In the genomic region with DNA sequence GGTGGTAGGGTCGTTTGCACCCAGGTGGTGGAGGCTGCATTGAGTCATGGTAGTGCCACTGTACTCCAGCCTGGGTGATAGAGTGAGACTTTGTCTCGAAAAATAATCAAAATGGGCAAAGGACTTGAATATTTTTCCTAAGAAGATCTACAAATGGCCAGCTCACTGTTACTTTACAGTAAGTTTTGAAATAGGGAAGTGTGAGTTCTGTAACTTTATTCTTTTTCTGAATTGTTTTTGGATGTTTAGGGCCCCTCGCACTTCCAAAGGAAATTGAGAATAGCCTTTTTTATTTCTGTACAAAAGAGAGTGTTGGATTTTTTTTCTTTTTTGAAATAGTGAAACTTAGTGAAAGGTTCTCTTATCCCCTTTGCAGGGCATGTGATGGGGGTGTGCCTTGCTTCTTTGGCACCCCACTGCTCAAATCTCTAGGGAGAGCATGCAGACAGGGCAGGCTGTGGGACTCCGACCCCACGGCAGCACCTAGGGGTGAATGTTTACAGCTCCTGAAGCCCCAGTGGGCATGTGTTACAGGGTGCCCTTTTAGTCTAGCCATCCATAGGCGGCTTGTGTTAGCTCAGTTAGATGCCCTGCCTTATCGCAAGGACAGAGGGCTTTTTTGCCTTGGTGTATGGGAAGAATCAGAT, we compare ENCODE assay signal across 17 cellular contexts. TPM values are rescaled to one million over a fixed set of nuclear protein-coding genes. Genes with fewer than 3 reads are reported as not detected.
DNase-seq lines count a peak whose midpoint lies in the region; ATAC-seq and TF ChIP-seq lines count a peak whose summit lies in the region.
"Had no signal": no experiment of that assay in that cellular context is flagged by ENCODE, and none has a peak within 500 bp of the region (broad histone marks: within the 10 kb centered on the region; RNA-seq: fewer than 3 reads in every experiment).

No MANE protein-coding gene starts in this region.

- CTCF ChIA-PET in HCT116 (lab: Charles Lee): no interaction called here

- H2AFZ ChIP-seq in HCT116 (ENCODE audit: low read depth, low read length, poor library complexity, severe bottlenecking): no peak overlapping the region

- BruUV-seq in HCT116 (replicated peaks; lab: Mats Ljungman, UMichigan): no TSS peak

- TF ChIP-seq POLR2A in HCT116 (IDR thresholded peaks at IDR 0.05; ENCODE audit: borderline replicate concordance, extremely low read depth, insufficient read depth, insufficient read length) (no peak), sigmoid colon (IDR thresholded peaks at IDR 0.05) (no peak)

- H3K9ac ChIP-seq in HCT116 (ENCODE audit: low read length): no peak overlapping the region

- WGBS in sigmoid colon, 2 donors: 78 to 90% methylated on average over 7 of the region's 7 CpGs

- H3K36me3 Mint-ChIP-seq in activated T-cell treated with anti-CD3 and anti-CD28 coated beads, Interleukin-2, amount 50 U/mL, for 72 hours (ENCODE audit: insufficient read depth in 2 of 2): peaks cover 4 to 16% of the 10 kb centered on the region in 2 donors
- peaks cover 45% of the 10 kb centered on the region for H3K36me3 Mint-ChIP-seq in effector memory CD8-positive, alpha-beta T cell (ENCODE audit: insufficient read depth)
- H3K36me3 Mint-ChIP-seq: activated naive CD8-positive, alpha-beta T cell had no signal

- H3K9me3 ChIP-seq in HCT116 (ENCODE audit: control insufficient read depth in 1 of 2, insufficient read depth in 1 of 2, low read depth in 1 of 2, low read length in 2 of 2) (no peaks in the 10 kb centered on the region), sigmoid colon (no peaks in the 10 kb centered on the region)
- H3K9me3 ChIP-seq: pancreas, vagina had no signal

- H3K79me2 ChIP-seq in HCT116 (ENCODE audit: insufficient read depth, low read length): peaks cover 100% of the 10 kb centered on the region

- no peak for TF ChIP-seq EP300 in sigmoid colon (IDR thresholded peaks at IDR 0.05)

- no peak overlapping the region for H3K27ac ChIP-seq in HCT116 (ENCODE audit: low read depth, low read length)
- peak overlapping the region; percentile 46 to 81 (median 68) for H3K27ac ChIP-seq in sigmoid colon
- H3K27ac ChIP-seq: pancreas, RWPE1, vagina had no signal

- H3K36me3 ChIP-seq in HCT116 (ENCODE audit: control insufficient read depth in 1 of 2, insufficient read depth in 2 of 2, low read length in 2 of 2) (no peaks in the 10 kb centered on the region), sigmoid colon (no peaks in the 10 kb centered on the region)
- H3K36me3 ChIP-seq: pancreas, vagina had no signal

- H3K4me3 ChIP-seq in HCT116 (replicated peaks in 1 of 2; ENCODE audit: low read depth in 1 of 2, low read length in 2 of 2) (no peak overlapping the region), sigmoid colon (no peak overlapping the region)
- H3K4me3 ChIP-seq: pancreas, smooth muscle cell, vagina had no signal

- TF ChIP-seq CTCF in HCT116 (IDR thresholded peaks at IDR 0.05 in 2 of 3, conservative IDR thresholded peaks at IDR 0.05 in 1 of 3; ENCODE audit: borderline replicate concordance in 1 of 3, insufficient read depth in 1 of 3, low read depth in 2 of 3, low read length in 2 of 3): no peak
- TF ChIP-seq CTCF in sigmoid colon (IDR thresholded peaks at IDR 0.05): no peak
- no peak for TF ChIP-seq CTCF in GM20000 (IDR thresholded peaks at IDR 0.05; ENCODE audit: extremely low read depth, missing control alignments)

- TF ChIP-seq RAD21 in HCT116 (IDR thresholded peaks at IDR 0.05; ENCODE audit: low read depth): no peak

- H3K4me2 ChIP-seq in HCT116 (ENCODE audit: low read length): 0 out of 2 replicates have a peak overlapping the region, but pooled peaks have one; percentile 66
- H3K4me2 ChIP-seq: smooth muscle cell had no signal

- no peaks in the 10 kb centered on the region for H3K27me3 ChIP-seq in HCT116 (ENCODE audit: insufficient read depth, low read length)
- no peaks in the 10 kb centered on the region for H3K27me3 ChIP-seq in sigmoid colon
- H3K27me3 ChIP-seq: pancreas, vagina had no signal

- H4K20me1 ChIP-seq in HCT116 (ENCODE audit: insufficient read depth): peaks cover 62% of the 10 kb centered on the region

- POLR2A ChIA-PET in HCT116 (lab: Charles Lee): no interaction called here

- H3K4me1 Mint-ChIP-seq in activated T-cell treated with anti-CD3 and anti-CD28 coated beads, Interleukin-2, amount 50 U/mL, for 72 hours (ENCODE audit: low read depth): peaks cover 83% of the 10 kb centered on the region
- H3K4me1 Mint-ChIP-seq in effector memory CD8-positive, alpha-beta T cell (ENCODE audit: low read depth in 2 of 2): peaks cover 56 to 80% of the 10 kb centered on the region in 2 donors

- no peaks in the 10 kb centered on the region for H3K9me3 Mint-ChIP-seq in activated T-cell treated with anti-CD3 and anti-CD28 coated beads, Interleukin-2, amount 50 U/mL, for 72 hours
- no peaks in the 10 kb centered on the region for H3K9me3 Mint-ChIP-seq in effector memory CD8-positive, alpha-beta T cell

- H3K4me3 Mint-ChIP-seq in activated T-cell treated with anti-CD3 and anti-CD28 coated beads, Interleukin-2, amount 50 U/mL, for 72 hours: no peak overlapping the region
- peak overlapping the region in 1 of 2 donors; percentile 50 for H3K4me3 Mint-ChIP-seq in effector memory CD8-positive, alpha-beta T cell
- H3K4me3 Mint-ChIP-seq: activated naive CD8-positive, alpha-beta T cell had no signal

- DNase-seq in activated T-cell treated with anti-CD3 and anti-CD28 coated beads, Interleukin-2, amount 50 U/mL, for 72 hours: no peak
- no peak for DNase-seq in activated T-cell treated with anti-CD3 and anti-CD28 coated beads, Interleukin-2, amount 50 U/mL, for 1 hour
- DNase-seq in HCT116 (ENCODE audit: low read depth, low spot score) (no peak), sigmoid colon (no peak), head of caudate nucleus (no peak), GM20000 (ENCODE audit: low spot score) (no peak)
- DNase-seq in effector memory CD8-positive, alpha-beta T cell: no peak
- DNase-seq: Calu3; kidney; NCI-H1105; pancreas; stimulated activated naive CD4-positive, alpha-beta T cell treated with Interleukin-2 at 50 U/mL for 16 hours had no signal

- H3K9me2 ChIP-seq in HCT116 (ENCODE audit: insufficient read depth): no peaks in the 10 kb centered on the region

- RAD21 ChIA-PET in HCT116 (lab: Charles Lee; ENCODE audit: low non-redundant PET in 1 of 2, low total read pairs in 2 of 2, uncharacterized antibody in 2 of 2, unreplicated experiment in 2 of 2): no interaction called here

- H3K27me3 Mint-ChIP-seq in activated T-cell treated with anti-CD3 and anti-CD28 coated beads, Interleukin-2, amount 50 U/mL, for 72 hours (ENCODE audit: low read depth): no peaks in the 10 kb centered on the region
- no peaks in the 10 kb centered on the region for H3K27me3 Mint-ChIP-seq in effector memory CD8-positive, alpha-beta T cell
- H3K27me3 Mint-ChIP-seq: activated naive CD8-positive, alpha-beta T cell had no signal

- H3K4me1 ChIP-seq in HCT116 (ENCODE audit: control insufficient read depth in 1 of 2, insufficient read depth in 2 of 2, low read length in 2 of 2): peaks cover 31 to 50% of the 10 kb centered on the region in 2 experiments
- peaks cover 0 to 75% (median 44%) of the 10 kb centered on the region in 4 donors for H3K4me1 ChIP-seq in sigmoid colon

- intact Hi-C loops in HCT116 (cut with micrococcal nuclease) (no loop called here), sigmoid colon (cut with DNase I) (no loop called here), head of caudate nucleus (cut with DNase I) (no loop called here)

- no peak for ATAC-seq in activated T-cell treated with anti-CD3 and anti-CD28 coated beads, Interleukin-2, amount 50 U/mL, for 72 hours (replicated peaks in 1 of 2)
- no peak for ATAC-seq in HCT116
- ATAC-seq in effector memory CD8-positive, alpha-beta T cell (replicated peaks): no peak
- no peak for ATAC-seq in GM18861 (IDR thresholded peaks at IDR 0.05; ENCODE audit: unreplicated experiment)
- ATAC-seq: pancreas had no signal

- H3K27ac Mint-ChIP-seq in activated T-cell treated with anti-CD3 and anti-CD28 coated beads, Interleukin-2, amount 50 U/mL, for 72 hours: peak overlapping the region; percentile 50
- H3K27ac Mint-ChIP-seq in effector memory CD8-positive, alpha-beta T cell: peak overlapping the region; percentile 72 to 86

TF ChIP-seq in HCT116, 20 proteins besides CTCF, POLR2A, EP300 and RAD21:
- no peak for TF ChIP-seq SRF (IDR thresholded peaks at IDR 0.05; ENCODE audit: low read depth)

RNA-seq across cellular contexts. Expression of gene GPBP1, which starts 33.3 kb away (rescaled TPM):
- 100 to 1,000 TPM in 1 of 2 donors, 10 to 100 TPM in 1; 95.8 to 104 TPM for total RNA-seq in activated T-cell treated with anti-CD3 and anti-CD28 coated beads, Interleukin-2, amount 50 U/mL, for 72 hours
- total RNA-seq in HCT116 (2021; ENCODE audit: unreplicated experiment) (69.5 TPM), sigmoid colon (10 to 100 TPM; 52.3 to 69.2 (median 59.7) TPM)
- 28.8 and 34.2 TPM in 2 replicates for polyA plus RNA-seq in HCT116 (2012)
- 10 to 100 TPM; 32.4 to 51.6 (median 45.3) TPM for polyA plus RNA-seq in sigmoid colon
